Comparison of ENCODE assay signal across 1 cellular context in the genomic region with DNA sequence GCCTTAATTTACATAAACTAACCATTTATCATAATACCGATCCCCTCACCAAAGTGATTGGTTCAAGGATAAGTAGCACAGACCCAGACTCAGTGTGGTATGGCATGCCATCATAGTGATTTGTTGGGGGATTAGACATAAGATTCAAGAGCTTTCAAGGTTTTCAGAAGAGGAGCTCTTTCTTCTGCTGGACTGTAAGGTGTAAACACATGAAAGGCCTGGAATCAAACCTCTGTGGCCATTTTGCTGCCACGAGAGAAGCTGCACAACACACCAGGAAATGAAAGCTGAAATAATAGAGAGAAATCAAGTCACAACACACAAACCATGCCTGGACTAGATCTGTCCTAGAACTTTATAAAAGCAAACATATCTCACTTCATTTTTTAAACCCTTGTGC.
TF ChIP-seq lines count a peak whose summit lies in the region.

No MANE protein-coding gene starts in this region.

TF ChIP-seq in IMR-90, 13 proteins besides CTCF, POLR2A, EP300 and RAD21:
- TF ChIP-seq CEBPB (IDR thresholded peaks at IDR 0.05; ENCODE audit: low read depth, low read length): no peak
- no peak for TF ChIP-seq RFX5 (IDR thresholded peaks at IDR 0.05; ENCODE audit: low read depth, low read length)
- TF ChIP-seq, protein P1, sequence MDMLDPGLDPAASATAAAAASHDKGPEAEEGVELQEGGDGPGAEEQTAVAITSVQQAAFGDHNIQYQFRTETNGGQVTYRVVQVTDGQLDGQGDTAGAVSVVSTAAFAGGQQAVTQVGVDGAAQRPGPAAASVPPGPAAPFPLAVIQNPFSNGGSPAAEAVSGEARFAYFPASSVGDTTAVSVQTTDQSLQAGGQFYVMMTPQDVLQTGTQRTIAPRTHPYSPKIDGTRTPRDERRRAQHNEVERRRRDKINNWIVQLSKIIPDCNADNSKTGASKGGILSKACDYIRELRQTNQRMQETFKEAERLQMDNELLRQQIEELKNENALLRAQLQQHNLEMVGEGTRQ (IDR thresholded peaks at IDR 0.05; ENCODE audit: low read depth, low read length): no peak
- TF ChIP-seq NFE2L2 (IDR thresholded peaks at IDR 0.05; ENCODE audit: low read depth, low read length): no peak
- TF ChIP-seq, protein P2, sequence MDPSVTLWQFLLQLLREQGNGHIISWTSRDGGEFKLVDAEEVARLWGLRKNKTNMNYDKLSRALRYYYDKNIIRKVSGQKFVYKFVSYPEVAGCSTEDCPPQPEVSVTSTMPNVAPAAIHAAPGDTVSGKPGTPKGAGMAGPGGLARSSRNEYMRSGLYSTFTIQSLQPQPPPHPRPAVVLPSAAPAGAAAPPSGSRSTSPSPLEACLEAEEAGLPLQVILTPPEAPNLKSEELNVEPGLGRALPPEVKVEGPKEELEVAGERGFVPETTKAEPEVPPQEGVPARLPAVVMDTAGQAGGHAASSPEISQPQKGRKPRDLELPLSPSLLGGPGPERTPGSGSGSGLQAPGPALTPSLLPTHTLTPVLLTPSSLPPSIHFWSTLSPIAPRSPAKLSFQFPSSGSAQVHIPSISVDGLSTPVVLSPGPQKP (IDR thresholded peaks at IDR 0.05; ENCODE audit: borderline replicate concordance, low read depth, low read length): no peak
- TF ChIP-seq MAZ (IDR thresholded peaks at IDR 0.05; ENCODE audit: borderline replicate concordance, low read depth, low read length): no peak
- no peak for TF ChIP-seq MAFK (IDR thresholded peaks at IDR 0.05; ENCODE audit: low read depth, low read length)
- TF ChIP-seq CHD1 (IDR thresholded peaks at IDR 0.05; ENCODE audit: low read depth, low read length): no peak
- TF ChIP-seq MXI1 (IDR thresholded peaks at IDR 0.05; ENCODE audit: borderline replicate concordance, low read depth, low read length): no peak
- no peak for TF ChIP-seq RCOR1 (IDR thresholded peaks at IDR 0.05; ENCODE audit: insufficient replicate concordance, low read length)
- TF ChIP-seq FOS (IDR thresholded peaks at IDR 0.05; ENCODE audit: low read depth, low read length): no peak
- TF ChIP-seq SMC3 (IDR thresholded peaks at IDR 0.05; ENCODE audit: low read depth, low read length): no peak
